ENCODE assay signal across 1 cellular context in genomic region chr5:158553946-158554336, GRCh38.
TF ChIP-seq lines count a peak whose summit lies in the region.

No MANE protein-coding gene starts in this region.

TF ChIP-seq in H1, 55 proteins besides CTCF, POLR2A, EP300 and RAD21 (continued from another document):
- TF ChIP-seq USF2 (IDR thresholded peaks at IDR 0.05; ENCODE audit: low read length) (no peak), MAX (IDR thresholded peaks at IDR 0.05) (no peak), PHF8 (conservative IDR thresholded peaks at IDR 0.05; ENCODE audit: low read depth, low read length) (no peak)
